26 cellular contexts compared by ENCODE assay signal in genomic region chr1:58437623-58438022, GRCh38.
"Had no signal": no experiment of that assay in that cellular context is flagged by ENCODE, and none has a peak within 500 bp of the region (broad histone marks: within the 10 kb centered on the region; RNA-seq: fewer than 3 reads in every experiment).

No MANE protein-coding gene starts in this region.

- H3K27me3 ChIP-seq: gastroesophageal sphincter, neutrophil, ovary, uterus had no signal

- H3K36me3 ChIP-seq: lower lobe of right lung, neutrophil, ovary, uterus had no signal

- DNase-seq: activated CD4-positive, alpha-beta T cell treated with anti-CD3 and anti-CD28 coated beads for 36 hours; activated CD4-positive, CD25-positive, alpha-beta regulatory T cell; activated CD8-positive, alpha-beta memory T cell treated with anti-CD3 and anti-CD28 coated beads, Interleukin-2, amount 10 ng/mL, durations not matched to agents 7 days and 5 days; activated CD8-positive, alpha-beta T cell treated with anti-CD3 and anti-CD28 coated beads, Interleukin-2, amount 10 ng/mL, durations not matched to agents 7 days and 5 days; activated naive CD4-positive, alpha-beta T cell treated with Interleukin-2 at 50 U/mL for 16 hours; activated T-cell treated with anti-CD3 and anti-CD28 coated beads, Interleukin-2, amount 50 U/mL, for 72 hours; caudate nucleus; cortex of kidney; effector memory CD8-positive, alpha-beta T cell; head of caudate nucleus; hippocampal formation; kidney glomerular epithelial cell; lower lobe of right lung; mesenchymal stem cell; natural killer cell; ovary; stimulated activated CD4-positive, alpha-beta T cell treated with anti-CD3 and anti-CD28 coated beads, Interleukin-12 subunit alpha, Interleukin-12 subunit beta, amount 100 ng/mL, for 4 hours; stimulated activated CD4-positive, alpha-beta T cell treated with anti-CD3 and anti-CD28 coated beads, Interleukin-4, amount 100 ng/mL, for 24 hours; stimulated activated naive CD8-positive, alpha-beta T cell treated with anti-CD3 and anti-CD28 coated beads, Interleukin-15, amount 100 ng/mL, for 72 hours; substantia nigra; uterus had no signal

- H3K4me1 ChIP-seq: gastroesophageal sphincter, lower lobe of right lung, uterus had no signal

- ATAC-seq: activated CD4-positive, alpha-beta T cell treated with anti-CD3 and anti-CD28 coated beads for 36 hours; activated CD8-positive, alpha-beta memory T cell treated with anti-CD3 and anti-CD28 coated beads, Interleukin-2, amount 10 ng/mL, durations not matched to agents 7 days and 5 days; activated CD8-positive, alpha-beta T cell treated with anti-CD3 and anti-CD28 coated beads, Interleukin-2, amount 10 ng/mL, durations not matched to agents 7 days and 5 days; activated T-cell treated with anti-CD3 and anti-CD28 coated beads, Interleukin-2, amount 50 U/mL, for 72 hours; effector memory CD8-positive, alpha-beta T cell; gastroesophageal sphincter; lower lobe of right lung; natural killer cell; sciatic nerve; stimulated activated effector memory CD8-positive, alpha-beta T cell treated with anti-CD3 and anti-CD28 coated beads, Interleukin-12 subunit alpha, Interleukin-12 subunit beta, amount 100 ng/mL, for 72 hours; stimulated activated naive CD8-positive, alpha-beta T cell treated with anti-CD3 and anti-CD28 coated beads, Interleukin-15, amount 100 ng/mL, for 72 hours had no signal

- H3K27ac ChIP-seq: gastroesophageal sphincter, lower lobe of right lung, neutrophil, ovary, skin epidermis, uterus had no signal

- H3K9me3 ChIP-seq: gastroesophageal sphincter, lower lobe of right lung, neutrophil, ovary, uterus had no signal

- H3K4me3 ChIP-seq: gastroesophageal sphincter, lower lobe of right lung, ovary, skin epidermis, uterus had no signal
